In the genomic region with DNA sequence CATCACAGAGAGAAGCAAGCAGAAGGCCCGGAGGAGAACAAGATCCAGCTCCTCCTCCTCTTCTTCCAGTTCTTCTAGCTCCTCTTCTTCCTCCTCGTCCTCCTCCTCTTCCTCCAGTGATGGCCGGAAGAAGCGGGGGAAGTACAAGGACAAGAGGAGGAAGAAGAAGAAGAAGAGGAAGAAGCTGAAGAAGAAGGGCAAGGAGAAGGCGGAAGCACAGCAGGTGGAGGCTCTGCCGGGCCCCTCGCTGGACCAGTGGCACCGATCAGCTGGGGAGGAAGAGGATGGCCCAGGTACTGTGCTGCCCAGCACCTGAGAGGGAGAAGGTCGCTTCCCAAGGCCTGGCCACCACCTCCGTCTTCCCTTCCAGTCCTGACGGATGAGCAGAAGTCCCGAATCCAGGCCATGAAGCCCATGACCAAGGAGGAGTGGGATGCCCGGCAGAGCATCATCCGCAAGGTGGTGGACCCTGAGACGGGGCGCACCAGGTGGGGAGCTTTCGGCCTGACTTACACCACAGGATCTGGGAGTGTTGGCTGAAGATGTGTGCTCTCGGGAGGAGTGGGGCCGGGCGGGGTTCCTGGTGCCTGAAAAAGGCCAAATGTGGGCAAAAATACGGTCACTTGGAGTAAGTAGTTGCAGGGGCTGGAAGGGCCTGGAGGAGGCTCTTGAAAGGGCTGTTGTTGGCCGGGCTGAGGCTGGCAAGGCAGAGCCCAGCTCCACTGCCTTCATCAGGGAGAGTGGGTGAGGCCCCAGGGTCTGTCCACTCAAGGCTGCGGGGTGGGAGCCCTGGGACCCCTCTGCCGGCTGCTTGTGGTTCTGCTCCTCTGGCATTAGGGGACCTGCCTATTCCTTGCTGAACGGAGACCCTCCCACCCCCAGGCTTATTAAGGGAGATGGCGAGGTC, we compare ENCODE assay signal across 1 cellular context.
A peak's percentile ranks its signal among the peaks of the same experiment; 100 is the strongest.
TF ChIP-seq lines count a peak whose summit lies in the region.

No MANE protein-coding gene starts in this region.

TF ChIP-seq in HepG2, 621 proteins besides CTCF, POLR2A, EP300 and RAD21 (continues in another document):
- TF ChIP-seq ZNF451 (CRISPR knock-in tag; IDR thresholded peaks at IDR 0.05): no peak
- TF ChIP-seq MTA1 (CRISPR knock-in tag; IDR thresholded peaks at IDR 0.05; ENCODE audit: borderline replicate concordance): 0 out of 2 replicates have a peak, but pooled peaks have one; percentile 28
- TF ChIP-seq ZNF496 (CRISPR knock-in tag; IDR thresholded peaks at IDR 0.05; ENCODE audit: insufficient replicate concordance): no peak
- no peak for TF ChIP-seq SETDB1 (CRISPR knock-in tag; IDR thresholded peaks at IDR 0.05; ENCODE audit: borderline replicate concordance)
- TF ChIP-seq ZNF101 (CRISPR knock-in tag; IDR thresholded peaks at IDR 0.05; ENCODE audit: borderline replicate concordance, low read depth): no peak
- peak; percentile 21 for TF ChIP-seq AGO1 (IDR thresholded peaks at IDR 0.05; ENCODE audit: low read depth, low read length, poor library complexity, severe bottlenecking)
- TF ChIP-seq, protein P1, sequence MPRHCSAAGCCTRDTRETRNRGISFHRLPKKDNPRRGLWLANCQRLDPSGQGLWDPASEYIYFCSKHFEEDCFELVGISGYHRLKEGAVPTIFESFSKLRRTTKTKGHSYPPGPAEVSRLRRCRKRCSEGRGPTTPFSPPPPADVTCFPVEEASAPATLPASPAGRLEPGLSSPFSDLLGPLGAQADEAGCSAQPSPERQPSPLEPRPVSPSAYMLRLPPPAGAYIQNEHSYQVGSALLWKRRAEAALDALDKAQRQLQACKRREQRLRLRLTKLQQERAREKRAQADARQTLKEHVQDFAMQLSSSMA (CRISPR knock-in tag; IDR thresholded peaks at IDR 0.05): no peak
- TF ChIP-seq, protein P2, sequence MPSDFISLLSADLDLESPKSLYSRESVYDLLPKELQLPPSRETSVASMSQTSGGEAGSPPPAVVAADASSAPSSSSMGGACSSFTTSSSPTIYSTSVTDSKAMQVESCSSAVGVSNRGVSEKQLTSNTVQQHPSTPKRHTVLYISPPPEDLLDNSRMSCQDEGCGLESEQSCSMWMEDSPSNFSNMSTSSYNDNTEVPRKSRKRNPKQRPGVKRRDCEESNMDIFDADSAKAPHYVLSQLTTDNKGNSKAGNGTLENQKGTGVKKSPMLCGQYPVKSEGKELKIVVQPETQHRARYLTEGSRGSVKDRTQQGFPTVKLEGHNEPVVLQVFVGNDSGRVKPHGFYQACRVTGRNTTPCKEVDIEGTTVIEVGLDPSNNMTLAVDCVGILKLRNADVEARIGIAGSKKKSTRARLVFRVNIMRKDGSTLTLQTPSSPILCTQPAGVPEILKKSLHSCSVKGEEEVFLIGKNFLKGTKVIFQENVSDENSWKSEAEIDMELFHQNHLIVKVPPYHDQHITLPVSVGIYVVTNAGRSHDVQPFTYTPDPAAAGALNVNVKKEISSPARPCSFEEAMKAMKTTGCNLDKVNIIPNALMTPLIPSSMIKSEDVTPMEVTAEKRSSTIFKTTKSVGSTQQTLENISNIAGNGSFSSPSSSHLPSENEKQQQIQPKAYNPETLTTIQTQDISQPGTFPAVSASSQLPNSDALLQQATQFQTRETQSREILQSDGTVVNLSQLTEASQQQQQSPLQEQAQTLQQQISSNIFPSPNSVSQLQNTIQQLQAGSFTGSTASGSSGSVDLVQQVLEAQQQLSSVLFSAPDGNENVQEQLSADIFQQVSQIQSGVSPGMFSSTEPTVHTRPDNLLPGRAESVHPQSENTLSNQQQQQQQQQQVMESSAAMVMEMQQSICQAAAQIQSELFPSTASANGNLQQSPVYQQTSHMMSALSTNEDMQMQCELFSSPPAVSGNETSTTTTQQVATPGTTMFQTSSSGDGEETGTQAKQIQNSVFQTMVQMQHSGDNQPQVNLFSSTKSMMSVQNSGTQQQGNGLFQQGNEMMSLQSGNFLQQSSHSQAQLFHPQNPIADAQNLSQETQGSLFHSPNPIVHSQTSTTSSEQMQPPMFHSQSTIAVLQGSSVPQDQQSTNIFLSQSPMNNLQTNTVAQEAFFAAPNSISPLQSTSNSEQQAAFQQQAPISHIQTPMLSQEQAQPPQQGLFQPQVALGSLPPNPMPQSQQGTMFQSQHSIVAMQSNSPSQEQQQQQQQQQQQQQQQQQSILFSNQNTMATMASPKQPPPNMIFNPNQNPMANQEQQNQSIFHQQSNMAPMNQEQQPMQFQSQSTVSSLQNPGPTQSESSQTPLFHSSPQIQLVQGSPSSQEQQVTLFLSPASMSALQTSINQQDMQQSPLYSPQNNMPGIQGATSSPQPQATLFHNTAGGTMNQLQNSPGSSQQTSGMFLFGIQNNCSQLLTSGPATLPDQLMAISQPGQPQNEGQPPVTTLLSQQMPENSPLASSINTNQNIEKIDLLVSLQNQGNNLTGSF (CRISPR knock-in tag; IDR thresholded peaks at IDR 0.05): no peak
- TF ChIP-seq, protein P3, sequence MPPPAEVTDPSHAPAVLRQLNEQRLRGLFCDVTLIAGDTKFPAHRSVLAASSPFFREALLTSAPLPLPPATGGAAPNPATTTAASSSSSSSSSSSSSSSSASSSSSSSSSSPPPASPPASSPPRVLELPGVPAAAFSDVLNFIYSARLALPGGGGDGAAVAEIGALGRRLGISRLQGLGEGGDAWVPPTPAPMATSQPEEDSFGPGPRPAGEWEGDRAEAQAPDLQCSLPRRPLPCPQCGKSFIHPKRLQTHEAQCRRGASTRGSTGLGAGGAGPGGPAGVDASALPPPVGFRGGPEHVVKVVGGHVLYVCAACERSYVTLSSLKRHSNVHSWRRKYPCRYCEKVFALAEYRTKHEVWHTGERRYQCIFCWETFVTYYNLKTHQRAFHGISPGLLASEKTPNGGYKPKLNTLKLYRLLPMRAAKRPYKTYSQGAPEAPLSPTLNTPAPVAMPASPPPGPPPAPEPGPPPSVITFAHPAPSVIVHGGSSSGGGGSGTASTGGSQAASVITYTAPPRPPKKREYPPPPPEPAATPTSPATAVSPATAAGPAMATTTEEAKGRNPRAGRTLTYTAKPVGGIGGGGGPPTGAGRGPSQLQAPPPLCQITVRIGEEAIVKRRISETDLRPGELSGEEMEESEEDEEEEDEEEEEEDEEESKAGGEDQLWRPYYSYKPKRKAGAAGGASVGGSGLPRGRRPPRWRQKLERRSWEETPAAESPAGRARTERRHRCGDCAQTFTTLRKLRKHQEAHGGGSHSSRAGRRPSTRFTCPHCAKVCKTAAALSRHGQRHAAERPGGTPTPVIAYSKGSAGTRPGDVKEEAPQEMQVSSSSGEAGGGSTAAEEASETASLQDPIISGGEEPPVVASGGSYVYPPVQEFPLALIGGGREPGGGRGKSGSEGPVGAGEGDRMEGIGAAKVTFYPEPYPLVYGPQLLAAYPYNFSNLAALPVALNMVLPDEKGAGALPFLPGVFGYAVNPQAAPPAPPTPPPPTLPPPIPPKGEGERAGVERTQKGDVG (CRISPR knock-in tag; IDR thresholded peaks at IDR 0.05; ENCODE audit: borderline replicate concordance): no peak
- no peak for TF ChIP-seq HDAC1 (CRISPR knock-in tag; IDR thresholded peaks at IDR 0.05)
- TF ChIP-seq POLR2G (IDR thresholded peaks at IDR 0.05; ENCODE audit: low read depth, low read length): 0 out of 2 replicates have a peak, but pooled peaks have one; percentile 8
- TF ChIP-seq, protein P4, sequence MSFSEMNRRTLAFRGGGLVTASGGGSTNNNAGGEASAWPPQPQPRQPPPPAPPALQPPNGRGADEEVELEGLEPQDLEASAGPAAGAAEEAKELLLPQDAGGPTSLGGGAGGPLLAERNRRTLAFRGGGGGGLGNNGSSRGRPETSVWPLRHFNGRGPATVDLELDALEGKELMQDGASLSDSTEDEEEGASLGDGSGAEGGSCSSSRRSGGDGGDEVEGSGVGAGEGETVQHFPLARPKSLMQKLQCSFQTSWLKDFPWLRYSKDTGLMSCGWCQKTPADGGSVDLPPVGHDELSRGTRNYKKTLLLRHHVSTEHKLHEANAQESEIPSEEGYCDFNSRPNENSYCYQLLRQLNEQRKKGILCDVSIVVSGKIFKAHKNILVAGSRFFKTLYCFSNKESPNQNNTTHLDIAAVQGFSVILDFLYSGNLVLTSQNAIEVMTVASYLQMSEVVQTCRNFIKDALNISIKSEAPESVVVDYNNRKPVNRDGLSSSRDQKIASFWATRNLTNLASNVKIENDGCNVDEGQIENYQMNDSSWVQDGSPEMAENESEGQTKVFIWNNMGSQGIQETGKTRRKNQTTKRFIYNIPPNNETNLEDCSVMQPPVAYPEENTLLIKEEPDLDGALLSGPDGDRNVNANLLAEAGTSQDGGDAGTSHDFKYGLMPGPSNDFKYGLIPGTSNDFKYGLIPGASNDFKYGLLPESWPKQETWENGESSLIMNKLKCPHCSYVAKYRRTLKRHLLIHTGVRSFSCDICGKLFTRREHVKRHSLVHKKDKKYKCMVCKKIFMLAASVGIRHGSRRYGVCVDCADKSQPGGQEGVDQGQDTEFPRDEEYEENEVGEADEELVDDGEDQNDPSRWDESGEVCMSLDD (CRISPR knock-in tag; IDR thresholded peaks at IDR 0.05; ENCODE audit: borderline replicate concordance): no peak
- TF ChIP-seq, protein P5, sequence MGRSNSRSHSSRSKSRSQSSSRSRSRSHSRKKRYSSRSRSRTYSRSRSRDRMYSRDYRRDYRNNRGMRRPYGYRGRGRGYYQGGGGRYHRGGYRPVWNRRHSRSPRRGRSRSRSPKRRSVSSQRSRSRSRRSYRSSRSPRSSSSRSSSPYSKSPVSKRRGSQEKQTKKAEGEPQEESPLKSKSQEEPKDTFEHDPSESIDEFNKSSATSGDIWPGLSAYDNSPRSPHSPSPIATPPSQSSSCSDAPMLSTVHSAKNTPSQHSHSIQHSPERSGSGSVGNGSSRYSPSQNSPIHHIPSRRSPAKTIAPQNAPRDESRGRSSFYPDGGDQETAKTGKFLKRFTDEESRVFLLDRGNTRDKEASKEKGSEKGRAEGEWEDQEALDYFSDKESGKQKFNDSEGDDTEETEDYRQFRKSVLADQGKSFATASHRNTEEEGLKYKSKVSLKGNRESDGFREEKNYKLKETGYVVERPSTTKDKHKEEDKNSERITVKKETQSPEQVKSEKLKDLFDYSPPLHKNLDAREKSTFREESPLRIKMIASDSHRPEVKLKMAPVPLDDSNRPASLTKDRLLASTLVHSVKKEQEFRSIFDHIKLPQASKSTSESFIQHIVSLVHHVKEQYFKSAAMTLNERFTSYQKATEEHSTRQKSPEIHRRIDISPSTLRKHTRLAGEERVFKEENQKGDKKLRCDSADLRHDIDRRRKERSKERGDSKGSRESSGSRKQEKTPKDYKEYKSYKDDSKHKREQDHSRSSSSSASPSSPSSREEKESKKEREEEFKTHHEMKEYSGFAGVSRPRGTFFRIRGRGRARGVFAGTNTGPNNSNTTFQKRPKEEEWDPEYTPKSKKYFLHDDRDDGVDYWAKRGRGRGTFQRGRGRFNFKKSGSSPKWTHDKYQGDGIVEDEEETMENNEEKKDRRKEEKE (IDR thresholded peaks at IDR 0.05): no peak
- TF ChIP-seq ZBTB8A (CRISPR knock-in tag; IDR thresholded peaks at IDR 0.05; ENCODE audit: borderline replicate concordance, low read depth): no peak
- TF ChIP-seq ZNF816 (CRISPR knock-in tag; IDR thresholded peaks at IDR 0.05; ENCODE audit: borderline replicate concordance): no peak
- no peak; the same call in 1 of the 2 replicates for TF ChIP-seq NFKB2 (CRISPR knock-in tag; IDR thresholded peaks at IDR 0.05; ENCODE audit: borderline replicate concordance)
- no peak for TF ChIP-seq DNMT1 (CRISPR knock-in tag; IDR thresholded peaks at IDR 0.05)
- TF ChIP-seq, protein P6, sequence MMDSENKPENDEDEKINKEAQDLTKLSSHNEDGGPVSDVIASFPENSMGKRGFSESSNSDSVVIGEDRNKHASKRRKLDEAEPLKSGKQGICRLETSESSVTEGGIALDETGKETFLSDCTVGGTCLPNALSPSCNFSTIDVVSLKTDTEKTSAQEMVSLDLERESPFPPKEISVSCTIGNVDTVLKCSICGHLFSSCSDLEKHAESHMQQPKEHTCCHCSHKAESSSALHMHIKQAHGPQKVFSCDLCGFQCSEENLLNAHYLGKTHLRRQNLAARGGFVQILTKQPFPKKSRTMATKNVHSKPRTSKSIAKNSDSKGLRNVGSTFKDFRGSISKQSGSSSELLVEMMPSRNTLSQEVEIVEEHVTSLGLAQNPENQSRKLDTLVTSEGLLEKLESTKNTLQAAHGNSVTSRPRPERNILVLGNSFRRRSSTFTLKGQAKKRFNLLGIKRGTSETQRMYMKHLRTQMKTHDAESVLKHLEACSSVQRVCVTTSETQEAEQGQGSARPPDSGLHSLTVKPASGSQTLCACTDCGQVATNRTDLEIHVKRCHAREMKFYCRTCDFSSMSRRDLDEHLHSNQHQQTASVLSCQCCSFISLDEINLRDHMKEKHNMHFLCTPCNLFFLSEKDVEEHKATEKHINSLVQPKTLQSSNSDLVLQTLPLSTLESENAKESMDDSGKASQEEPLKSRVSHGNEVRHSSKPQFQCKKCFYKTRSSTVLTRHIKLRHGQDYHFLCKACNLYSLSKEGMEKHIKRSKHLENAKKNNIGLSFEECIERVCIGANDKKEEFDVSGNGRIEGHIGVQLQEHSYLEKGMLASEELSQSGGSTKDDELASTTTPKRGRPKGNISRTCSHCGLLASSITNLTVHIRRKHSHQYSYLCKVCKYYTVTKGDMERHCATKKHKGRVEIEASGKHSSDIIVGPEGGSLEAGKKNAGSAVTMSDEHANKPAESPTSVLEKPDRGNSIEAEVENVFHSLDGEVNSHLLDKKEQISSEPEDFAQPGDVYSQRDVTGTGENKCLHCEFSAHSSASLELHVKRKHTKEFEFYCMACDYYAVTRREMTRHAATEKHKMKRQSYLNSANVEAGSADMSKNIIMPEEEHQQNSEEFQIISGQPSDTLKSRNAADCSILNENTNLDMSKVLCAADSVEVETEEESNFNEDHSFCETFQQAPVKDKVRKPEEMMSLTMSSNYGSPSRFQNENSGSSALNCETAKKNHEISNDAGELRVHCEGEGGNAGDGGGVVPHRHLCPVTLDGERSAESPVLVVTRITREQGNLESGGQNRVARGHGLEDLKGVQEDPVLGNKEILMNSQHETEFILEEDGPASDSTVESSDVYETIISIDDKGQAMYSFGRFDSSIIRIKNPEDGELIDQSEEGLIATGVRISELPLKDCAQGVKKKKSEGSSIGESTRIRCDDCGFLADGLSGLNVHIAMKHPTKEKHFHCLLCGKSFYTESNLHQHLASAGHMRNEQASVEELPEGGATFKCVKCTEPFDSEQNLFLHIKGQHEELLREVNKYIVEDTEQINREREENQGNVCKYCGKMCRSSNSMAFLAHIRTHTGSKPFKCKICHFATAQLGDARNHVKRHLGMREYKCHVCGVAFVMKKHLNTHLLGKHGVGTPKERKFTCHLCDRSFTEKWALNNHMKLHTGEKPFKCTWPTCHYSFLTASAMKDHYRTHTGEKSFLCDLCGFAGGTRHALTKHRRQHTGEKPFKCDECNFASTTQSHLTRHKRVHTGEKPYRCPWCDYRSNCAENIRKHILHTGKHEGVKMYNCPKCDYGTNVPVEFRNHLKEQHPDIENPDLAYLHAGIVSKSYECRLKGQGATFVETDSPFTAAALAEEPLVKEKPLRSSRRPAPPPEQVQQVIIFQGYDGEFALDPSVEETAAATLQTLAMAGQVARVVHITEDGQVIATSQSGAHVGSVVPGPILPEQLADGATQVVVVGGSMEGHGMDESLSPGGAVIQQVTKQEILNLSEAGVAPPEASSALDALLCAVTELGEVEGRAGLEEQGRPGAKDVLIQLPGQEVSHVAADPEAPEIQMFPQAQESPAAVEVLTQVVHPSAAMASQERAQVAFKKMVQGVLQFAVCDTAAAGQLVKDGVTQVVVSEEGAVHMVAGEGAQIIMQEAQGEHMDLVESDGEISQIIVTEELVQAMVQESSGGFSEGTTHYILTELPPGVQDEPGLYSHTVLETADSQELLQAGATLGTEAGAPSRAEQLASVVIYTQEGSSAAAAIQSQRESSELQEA (CRISPR knock-in tag; IDR thresholded peaks at IDR 0.05; ENCODE audit: not compliant biosample characterization): no peak
